17 cellular contexts compared by ENCODE assay signal in the genomic region with DNA sequence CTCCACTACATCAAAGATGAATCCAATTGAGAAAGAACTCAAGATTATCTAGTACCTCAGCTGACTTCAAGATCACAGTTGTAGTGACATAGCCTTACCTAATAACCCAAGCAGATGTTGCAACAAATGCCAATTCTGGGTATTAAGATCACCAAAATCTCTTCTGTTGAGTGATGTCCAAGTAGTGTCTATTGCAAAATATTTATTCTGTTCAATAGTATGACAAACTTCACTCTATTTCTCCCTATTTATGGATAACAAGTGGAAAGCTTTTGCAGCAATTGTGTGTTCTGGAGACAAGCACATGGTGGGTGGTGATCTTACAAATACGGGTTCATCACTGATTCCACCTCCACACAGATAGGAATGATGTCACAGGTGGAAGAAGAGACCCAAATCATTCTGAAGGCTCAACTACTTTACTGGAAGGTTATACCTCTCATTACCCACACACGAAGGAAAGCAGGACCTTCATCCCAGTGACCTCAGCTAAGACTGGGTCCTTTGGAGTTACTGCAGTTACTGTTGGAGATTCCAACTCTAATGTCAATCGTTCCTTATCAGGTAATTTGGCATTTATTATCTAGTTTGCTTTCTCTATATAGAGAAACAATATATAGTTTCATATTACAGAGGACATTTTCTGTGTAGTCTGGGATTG.
DNase-seq lines count a peak whose midpoint lies in the region; ATAC-seq, FAIRE-seq and TF ChIP-seq lines count a peak whose summit lies in the region.
"Had no signal": no experiment of that assay in that cellular context is flagged by ENCODE, and none has a peak within 500 bp of the region (broad histone marks: within the 10 kb centered on the region; RNA-seq: fewer than 3 reads in every experiment).

No MANE protein-coding gene starts in this region.

- no peak for TF ChIP-seq CTCF in pancreas (IDR thresholded peaks at IDR 0.05)
- TF ChIP-seq CTCF in progenitor cell of endocrine pancreas (IDR thresholded peaks at IDR 0.05; ENCODE audit: unreplicated experiment) = no peak
- no peak for TF ChIP-seq CTCF in neural progenitor cell (IDR thresholded peaks at IDR 0.05)

- no peaks in the 10 kb centered on the region for H4K20me1 ChIP-seq in neural progenitor cell (ENCODE audit: low read depth)

- H3K4me2 ChIP-seq in neural progenitor cell = no peak overlapping the region

- no peak overlapping the region for H2AFZ ChIP-seq in neural progenitor cell (replicated peaks)

- ATAC-seq in pancreas = peak in 3 of 4 donors; percentile 32 to 53 (median 47)
- ATAC-seq: stimulated activated effector memory CD8-positive, alpha-beta T cell treated with anti-CD3 and anti-CD28 coated beads, Interleukin-12 subunit alpha, Interleukin-12 subunit beta, amount 100 ng/mL, for 72 hours had no signal

- peaks cover 34 to 43% (median 38%) of the 10 kb centered on the region in 3 donors for H3K4me1 Mint-ChIP-seq in IgD-negative memory B cell
- peaks cover 70% of the 10 kb centered on the region for H3K4me1 Mint-ChIP-seq in dendritic cell treated with granulocyte-macrophage colony-stimulating factor and Interleukin-4, amounts not matched to agents 40 ng/mL and 50 ng/mL, for 4 days (ENCODE audit: low read depth)
- no peaks in the 10 kb centered on the region for H3K4me1 Mint-ChIP-seq in progenitor cell of endocrine pancreas (ENCODE audit: low read depth)
- H3K4me1 Mint-ChIP-seq in neural progenitor cell = peaks cover 8% of the 10 kb centered on the region

- H3K9ac ChIP-seq in neural progenitor cell = no peak overlapping the region

- H3F3A ChIP-seq in neural progenitor cell (ENCODE audit: low read depth) = no peaks in the 10 kb centered on the region

- peaks cover 17% of the 10 kb centered on the region for H3K36me3 Mint-ChIP-seq in IgD-negative memory B cell
- peaks cover 97% of the 10 kb centered on the region for H3K36me3 Mint-ChIP-seq in dendritic cell treated with granulocyte-macrophage colony-stimulating factor and Interleukin-4, amounts not matched to agents 40 ng/mL and 50 ng/mL, for 4 days (ENCODE audit: low read depth)
- no peaks in the 10 kb centered on the region for H3K36me3 Mint-ChIP-seq in progenitor cell of endocrine pancreas (ENCODE audit: insufficient read depth)
- no peaks in the 10 kb centered on the region for H3K36me3 Mint-ChIP-seq in neural progenitor cell

- 39 to 44% methylated on average over 3 of the region's 3 CpGs for WGBS in pancreas, 2 donors

- no peak for FAIRE-seq in pancreas (lab: Jason Lieb, UNC)
- FAIRE-seq: endometrium had no signal

- H3K9me3 ChIP-seq in pancreas (no peaks in the 10 kb centered on the region), neural progenitor cell (ENCODE audit: low read depth) (no peaks in the 10 kb centered on the region)
- H3K9me3 ChIP-seq: ascending aorta had no signal

- H3K27me3 ChIP-seq in pancreas = no peaks in the 10 kb centered on the region
- H3K27me3 ChIP-seq in neural progenitor cell = no peaks in the 10 kb centered on the region
- H3K27me3 ChIP-seq: ascending aorta, tibial nerve had no signal

- H3K27ac Mint-ChIP-seq in IgD-negative memory B cell (peak overlapping the region; percentile 25 to 78 (median 31)), progenitor cell of endocrine pancreas (no peak overlapping the region), neural progenitor cell (no peak overlapping the region)
- peak overlapping the region; percentile 97 for H3K27ac Mint-ChIP-seq in dendritic cell treated with granulocyte-macrophage colony-stimulating factor and Interleukin-4, amounts not matched to agents 40 ng/mL and 50 ng/mL, for 4 days
- H3K27ac Mint-ChIP-seq: stimulated activated effector memory CD8-positive, alpha-beta T cell treated with anti-CD3 and anti-CD28 coated beads, Interleukin-12 subunit alpha, Interleukin-12 subunit beta, amount 100 ng/mL, for 72 hours had no signal

- H3K36me3 ChIP-seq in pancreas (peaks cover 0 to 18% (median 7%) of the 10 kb centered on the region in 3 donors), neural progenitor cell (no peaks in the 10 kb centered on the region)

- no peak overlapping the region for H3K4me3 ChIP-seq in pancreas
- H3K4me3 ChIP-seq in neural progenitor cell = no peak overlapping the region
- H3K4me3 ChIP-seq: ascending aorta, tibial nerve had no signal

- no peaks in the 10 kb centered on the region for H3K79me2 ChIP-seq in neural progenitor cell (ENCODE audit: low read depth)

- intact Hi-C loops in dendritic cell treated with granulocyte-macrophage colony-stimulating factor and Interleukin-4, amounts not matched to agents 40 ng/mL and 50 ng/mL, for 4 days (cut with micrococcal nuclease) = loop anchor here (10.0 kb wide), 1 partner anchor 126 kb away; no protein-coding TSS in a partner anchor
- intact Hi-C loops in pancreas (cut with DNase I) = no loop called here

- DNase-seq in NOMO-1 (lab: John Stamatoyannopoulos, UW; ENCODE audit: unreplicated experiment in 2 of 2) (peak; percentile 7 to 21), NOMO-1 treated with dmso at 0.1 percent for 144 hours (lab: John Stamatoyannopoulos, UW; ENCODE audit: unreplicated experiment) (no peak), pancreas (no peak), GF-D8 (lab: John Stamatoyannopoulos, UW) (no peak), progenitor cell of endocrine pancreas (ENCODE audit: low spot score, unreplicated experiment) (no peak), neural progenitor cell (ENCODE audit: low spot score) (no peak)
- DNase-seq: 8988T; left cardiac atrium; NCI-H345; Right ventricle myocardium superior; stimulated activated CD4-positive, alpha-beta T cell treated with anti-CD3 and anti-CD28 coated beads, Interleukin-12 subunit alpha, Interleukin-12 subunit beta, amount 100 ng/mL, for 4 hours had no signal

- H3K27me3 Mint-ChIP-seq in IgD-negative memory B cell = no peaks in the 10 kb centered on the region
- H3K27me3 Mint-ChIP-seq in dendritic cell treated with granulocyte-macrophage colony-stimulating factor and Interleukin-4, amounts not matched to agents 40 ng/mL and 50 ng/mL, for 4 days = no peaks in the 10 kb centered on the region
- H3K27me3 Mint-ChIP-seq in progenitor cell of endocrine pancreas = no peaks in the 10 kb centered on the region
- no peaks in the 10 kb centered on the region for H3K27me3 Mint-ChIP-seq in neural progenitor cell (ENCODE audit: insufficient read depth, low read depth)

- H3K9me3 Mint-ChIP-seq in IgD-negative memory B cell (peaks cover 0 to 4% (median 3%) of the 10 kb centered on the region in 3 donors), progenitor cell of endocrine pancreas (ENCODE audit: low read depth) (peaks cover 11% of the 10 kb centered on the region), neural progenitor cell (peaks cover 13% of the 10 kb centered on the region)
- no peaks in the 10 kb centered on the region for H3K9me3 Mint-ChIP-seq in dendritic cell treated with granulocyte-macrophage colony-stimulating factor and Interleukin-4, amounts not matched to agents 40 ng/mL and 50 ng/mL, for 4 days
- H3K9me3 Mint-ChIP-seq: stimulated activated effector memory CD8-positive, alpha-beta T cell treated with anti-CD3 and anti-CD28 coated beads, Interleukin-12 subunit alpha, Interleukin-12 subunit beta, amount 100 ng/mL, for 72 hours had no signal

- H3K27ac ChIP-seq in pancreas (no peak overlapping the region), neural progenitor cell (no peak overlapping the region)
- H3K27ac ChIP-seq: ascending aorta had no signal

- no peak overlapping the region for H3K4me3 Mint-ChIP-seq in IgD-negative memory B cell
- no peak overlapping the region for H3K4me3 Mint-ChIP-seq in dendritic cell treated with granulocyte-macrophage colony-stimulating factor and Interleukin-4, amounts not matched to agents 40 ng/mL and 50 ng/mL, for 4 days
- H3K4me3 Mint-ChIP-seq in progenitor cell of endocrine pancreas (ENCODE audit: low read depth) = no peak overlapping the region
- no peak overlapping the region for H3K4me3 Mint-ChIP-seq in neural progenitor cell
- H3K4me3 Mint-ChIP-seq: stimulated activated effector memory CD8-positive, alpha-beta T cell treated with anti-CD3 and anti-CD28 coated beads, Interleukin-12 subunit alpha, Interleukin-12 subunit beta, amount 100 ng/mL, for 72 hours had no signal

- H3K4me1 ChIP-seq in pancreas = peaks cover 0 to 8% (median 8%) of the 10 kb centered on the region in 3 donors
- no peaks in the 10 kb centered on the region for H3K4me1 ChIP-seq in neural progenitor cell

Comparison
In these comparisons a context has a peak if more than half of its experiments do, and no peak if none do; other contexts are left out.
1. DNase-seq: peak in NOMO-1 (2 of 2); none in NOMO-1 treated with dmso at 0.1 percent for 144 hours (single experiment), pancreas (0 of 6), GF-D8 (single experiment), progenitor cell of endocrine pancreas (single experiment) and neural progenitor cell (single experiment).
2. H3K27ac Mint-ChIP-seq: peak in IgD-negative memory B cell (3 of 3) and dendritic cell treated with granulocyte-macrophage colony-stimulating factor and Interleukin-4, amounts not matched to agents 40 ng/mL and 50 ng/mL, for 4 days (single experiment); none in progenitor cell of endocrine pancreas (single experiment) and neural progenitor cell (single experiment).